8 cellular contexts compared by ENCODE assay signal in genomic region chr19:52938733-52939132, GRCh38. TPM values are rescaled to one million over a fixed set of nuclear protein-coding genes. Genes with fewer than 3 reads are reported as not detected.
DNase-seq lines count a peak whose midpoint lies in the region; ATAC-seq, FAIRE-seq and TF ChIP-seq lines count a peak whose summit lies in the region.
"Not testable (repeated sequence)": the region's sequence is repeated elsewhere in the genome, so short reads cannot be mapped to it uniquely, and the experiment has no call there.

No MANE protein-coding gene starts in this region.

- not testable (repeated sequence) for H3K27me3 ChIP-seq in RWPE2 (ENCODE audit: insufficient read depth, poor library complexity, severe bottlenecking); GM12878 (replicated peaks in 1 of 2; ENCODE audit: control insufficient read depth in 2 of 2, insufficient read depth in 2 of 2, low read length in 1 of 2); mesenchymal stem cell (ENCODE audit: control insufficient read depth in 1 of 2, insufficient read depth in 1 of 2, low read length in 2 of 2)

- not testable (repeated sequence) for H2AK5ac ChIP-seq in mesenchymal stem cell (ENCODE audit: low read length, severe bottlenecking)

- H3K36me3 ChIP-seq in RWPE2 (ENCODE audit: low read depth) (peaks cover 12% of the 10 kb centered on the region), mesenchymal stem cell (ENCODE audit: control insufficient read depth in 1 of 2, insufficient read depth in 2 of 2, low read depth in 1 of 2, low read length in 2 of 2) (peaks cover 0 to 10% of the 10 kb centered on the region in 2 experiments)
- H3K36me3 ChIP-seq in GM12878 (ENCODE audit: control insufficient read depth in 2 of 2, insufficient read depth in 2 of 2, low read length in 1 of 2), result not testable (repeated sequence)

- H3K27ac Mint-ChIP-seq in CD14-positive monocyte (peak overlapping the region in 6 of 7 donors; percentile 19 to 62 (median 35)), HFFc6 (peak overlapping the region; percentile 9; the same call in 1 of the 2 replicates)
- H3K27ac Mint-ChIP-seq in activated CD4-positive, alpha-beta memory T cell treated with anti-CD3 and anti-CD28 coated beads for 36 hours, result peak overlapping the region; percentile 21
- H3K27ac Mint-ChIP-seq in endothelial cell (ENCODE audit: unreplicated experiment), result not testable (repeated sequence)
- peak overlapping the region; percentile 74 for H3K27ac Mint-ChIP-seq in stimulated activated effector memory CD8-positive, alpha-beta T cell treated with anti-CD3 and anti-CD28 coated beads, Interleukin-12 subunit alpha, Interleukin-12 subunit beta, amount 100 ng/mL, for 72 hours

- H4K20me1 ChIP-seq in GM12878 (ENCODE audit: control insufficient read depth, insufficient read depth), result not testable (repeated sequence)

- in situ Hi-C loops in GM12878 (cut with MboI), result not testable (repeated sequence)

- H2BK120ac ChIP-seq in mesenchymal stem cell (ENCODE audit: low read depth, low read length), result not testable (repeated sequence)

- H3K4me1 Mint-ChIP-seq in CD14-positive monocyte (peaks cover 58% of the 10 kb centered on the region), HFFc6 (ENCODE audit: low read depth) (peaks cover 19% of the 10 kb centered on the region), endothelial cell (ENCODE audit: unreplicated experiment) (peaks cover 39% of the 10 kb centered on the region)
- H3K4me1 Mint-ChIP-seq in activated CD4-positive, alpha-beta memory T cell treated with anti-CD3 and anti-CD28 coated beads for 36 hours (ENCODE audit: low read depth), result peaks cover 26% of the 10 kb centered on the region
- H3K4me1 Mint-ChIP-seq in stimulated activated effector memory CD8-positive, alpha-beta T cell treated with anti-CD3 and anti-CD28 coated beads, Interleukin-12 subunit alpha, Interleukin-12 subunit beta, amount 100 ng/mL, for 72 hours, result peaks cover 40% of the 10 kb centered on the region

- TF ChIP-seq RAD21 in GM12878 (IDR thresholded peaks at IDR 0.05; ENCODE audit: insufficient read depth, low read depth, low read length), result not testable (repeated sequence)

- H2BK15ac ChIP-seq in mesenchymal stem cell (ENCODE audit: low read depth, poor library complexity, severe bottlenecking), result not testable (repeated sequence)

- FAIRE-seq in GM12878 (lab: Jason Lieb, UNC), result not testable (repeated sequence)

- TF ChIP-seq CTCF in CD14-positive monocyte (IDR thresholded peaks at IDR 0.05); HFFc6 (IDR thresholded peaks at IDR 0.05); RWPE2 (IDR thresholded peaks at IDR 0.05; ENCODE audit: poor library complexity, severe bottlenecking); GM12878 (IDR thresholded peaks at IDR 0.05 in 2 of 3, conservative IDR thresholded peaks at IDR 0.05 in 1 of 3; ENCODE audit: control insufficient read depth in 2 of 3, extremely low read depth in 1 of 3, insufficient read depth in 1 of 3, low read depth in 3 of 3, low read length in 3 of 3); endothelial cell (IDR thresholded peaks at IDR 0.05; ENCODE audit: unreplicated experiment): not testable (repeated sequence)

- H3K23ac ChIP-seq in mesenchymal stem cell (ENCODE audit: low read length in 2 of 2), result not testable (repeated sequence)

- not testable (repeated sequence) for H4K91ac ChIP-seq in mesenchymal stem cell (ENCODE audit: low read length)

- TF ChIP-seq POLR2A in GM12878 (IDR thresholded peaks at IDR 0.05; ENCODE audit: low read depth, low read length), result not testable (repeated sequence)

- H3K36me3 Mint-ChIP-seq in CD14-positive monocyte (peaks cover 3 to 25% of the 10 kb centered on the region in 2 donors), HFFc6 (ENCODE audit: low read depth) (peaks cover 34% of the 10 kb centered on the region), endothelial cell (ENCODE audit: low read depth, unreplicated experiment) (peaks cover 19% of the 10 kb centered on the region)
- H3K36me3 Mint-ChIP-seq in activated CD4-positive, alpha-beta memory T cell treated with anti-CD3 and anti-CD28 coated beads for 36 hours, result peaks cover 34% of the 10 kb centered on the region
- not testable (repeated sequence) for H3K36me3 Mint-ChIP-seq in stimulated activated effector memory CD8-positive, alpha-beta T cell treated with anti-CD3 and anti-CD28 coated beads, Interleukin-12 subunit alpha, Interleukin-12 subunit beta, amount 100 ng/mL, for 72 hours

- H3K9ac ChIP-seq in GM12878 (ENCODE audit: control insufficient read depth, insufficient read depth, low read length), result not testable (repeated sequence)
- peak overlapping the region; percentile 39 for H3K9ac ChIP-seq in mesenchymal stem cell (ENCODE audit: low read length)

- H3K9me3 ChIP-seq in RWPE2 (ENCODE audit: severe bottlenecking); GM12878 (replicated peaks; ENCODE audit: control insufficient read depth, insufficient read depth, low read length); mesenchymal stem cell (ENCODE audit: control insufficient read depth, low read length): not testable (repeated sequence)

- not testable (repeated sequence) for H2AFZ ChIP-seq in GM12878 (ENCODE audit: control insufficient read depth, low read depth, low read length); mesenchymal stem cell (ENCODE audit: low read depth, low read length)

- not testable (repeated sequence) for H3K18ac ChIP-seq in mesenchymal stem cell (ENCODE audit: low read depth in 1 of 2, low read length in 2 of 2)

- SMC1A ChIA-PET in GM12878 (lab: Charles Lee; ENCODE audit: uncharacterized antibody, unreplicated experiment), result interaction anchor here (0.7 kb wide), 1 partner anchor 398 kb away, joined by 3 read pairs; no protein-coding TSS in a partner anchor

- BruUV-seq in GM12878 (replicated peaks; lab: Mats Ljungman, UMichigan), result not testable (repeated sequence)

- H3K4me3 ChIP-seq in RWPE2 (ENCODE audit: severe bottlenecking); GM12878; mesenchymal stem cell (ENCODE audit: insufficient read depth in 1 of 2, low read depth in 1 of 2, low read length in 2 of 2): not testable (repeated sequence)

- not testable (repeated sequence) for H2BK12ac ChIP-seq in mesenchymal stem cell (ENCODE audit: low read length in 2 of 2)

- WGBS in GM12878 (ENCODE audit: insufficient coverage, insufficient replicate concordance, low lambda C conversion rate, missing lambda C conversion rate), result 57% methylated on average over 5 of the region's 5 CpGs
- WGBS in mesenchymal stem cell, result 81% methylated on average over 3 of the region's 5 CpGs

- POLR2A ChIA-PET in activated CD4-positive, alpha-beta memory T cell treated with anti-CD3 and anti-CD28 coated beads for 36 hours (lab: Charles Lee), result not testable (repeated sequence)
- POLR2A ChIA-PET in GM12878 (lab: Charles Lee), result interaction anchor here (0.6 to 1.2 kb wide), 2 partner anchors 17 to 137 kb away, joined by 3 to 5 read pairs; no protein-coding TSS in a partner anchor

- not testable (repeated sequence) for H2BK5ac ChIP-seq in mesenchymal stem cell (ENCODE audit: low read depth, low read length, poor library complexity, severe bottlenecking)

- H3K79me2 ChIP-seq in GM12878 (ENCODE audit: control insufficient read depth, insufficient read depth, low read length), result not testable (repeated sequence)

- not testable (repeated sequence) for TF ChIP-seq EP300 in GM12878 (IDR thresholded peaks at IDR 0.05; ENCODE audit: borderline replicate concordance in 1 of 2, control insufficient read depth in 1 of 2, low read depth in 2 of 2, low read length in 2 of 2)

- intact Hi-C loops in CD14-positive monocyte (cut with micrococcal nuclease); activated CD4-positive, alpha-beta memory T cell treated with anti-CD3 and anti-CD28 coated beads for 36 hours (cut with micrococcal nuclease); GM12878 (cut with micrococcal nuclease; ENCODE audit: unreplicated experiment): not testable (repeated sequence)

- peaks cover 24% of the 10 kb centered on the region for H3K4me1 ChIP-seq in RWPE2 (ENCODE audit: insufficient read depth, poor library complexity, severe bottlenecking)
- H3K4me1 ChIP-seq in GM12878 (ENCODE audit: control insufficient read depth, insufficient read depth, low read length); mesenchymal stem cell (ENCODE audit: control insufficient read depth, insufficient read depth, low read depth, low read length): not testable (repeated sequence)

- peaks cover 20% of the 10 kb centered on the region for H3K79me1 ChIP-seq in mesenchymal stem cell (replicated peaks; ENCODE audit: low read length, poor library complexity, severe bottlenecking)

- ATAC-seq in RWPE2 (ENCODE audit: low read depth); GM12878; stimulated activated effector memory CD8-positive, alpha-beta T cell treated with anti-CD3 and anti-CD28 coated beads, Interleukin-12 subunit alpha, Interleukin-12 subunit beta, amount 100 ng/mL, for 72 hours: not testable (repeated sequence)

- RAD21 ChIA-PET in GM12878 (lab: Charles Lee; ENCODE audit: unreplicated experiment), result not testable (repeated sequence)

- H3K27ac ChIP-seq in RWPE2 (ENCODE audit: poor library complexity, severe bottlenecking), result peak overlapping the region; percentile 30
- H3K27ac ChIP-seq in GM12878 (ENCODE audit: control insufficient read depth, insufficient read depth); mesenchymal stem cell (ENCODE audit: low read length, poor library complexity, severe bottlenecking): not testable (repeated sequence)

- H3K14ac ChIP-seq in mesenchymal stem cell (ENCODE audit: low read length in 2 of 2), result not testable (repeated sequence)

- peaks cover 0 to 25% (median 16%) of the 10 kb centered on the region in 7 donors for H3K9me3 Mint-ChIP-seq in CD14-positive monocyte
- peaks cover 15% of the 10 kb centered on the region; the same call in 1 of the 2 replicates for H3K9me3 Mint-ChIP-seq in HFFc6
- H3K9me3 Mint-ChIP-seq in activated CD4-positive, alpha-beta memory T cell treated with anti-CD3 and anti-CD28 coated beads for 36 hours, result peaks cover 26% of the 10 kb centered on the region
- not testable (repeated sequence) for H3K9me3 Mint-ChIP-seq in endothelial cell (ENCODE audit: unreplicated experiment); stimulated activated effector memory CD8-positive, alpha-beta T cell treated with anti-CD3 and anti-CD28 coated beads, Interleukin-12 subunit alpha, Interleukin-12 subunit beta, amount 100 ng/mL, for 72 hours

- not testable (repeated sequence) for DNase-seq in CD14-positive monocyte (ENCODE audit: low spot score); HFFc6; RWPE2 (ENCODE audit: low spot score); activated CD4-positive, alpha-beta memory T cell treated with anti-CD3 and anti-CD28 coated beads for 36 hours; GM12878 (ENCODE audit: low read depth, low spot score); endothelial cell (ENCODE audit: low spot score); mesenchymal stem cell; stimulated activated effector memory CD8-positive, alpha-beta T cell treated with anti-CD3 and anti-CD28 coated beads, Interleukin-12 subunit alpha, Interleukin-12 subunit beta, amount 100 ng/mL, for 72 hours (ENCODE audit: low spot score in 2 of 2)

- not testable (repeated sequence) for H4K8ac ChIP-seq in mesenchymal stem cell (ENCODE audit: low read length)

- H3K4me3 Mint-ChIP-seq in CD14-positive monocyte; activated CD4-positive, alpha-beta memory T cell treated with anti-CD3 and anti-CD28 coated beads for 36 hours: not testable (repeated sequence)
- H3K4me3 Mint-ChIP-seq in HFFc6, result peak overlapping the region; percentile 69
- H3K4me3 Mint-ChIP-seq in endothelial cell (ENCODE audit: unreplicated experiment), result peak overlapping the region; percentile 22
- peak overlapping the region; percentile 55 for H3K4me3 Mint-ChIP-seq in stimulated activated effector memory CD8-positive, alpha-beta T cell treated with anti-CD3 and anti-CD28 coated beads, Interleukin-12 subunit alpha, Interleukin-12 subunit beta, amount 100 ng/mL, for 72 hours

- H3K27me3 Mint-ChIP-seq in CD14-positive monocyte (ENCODE audit: low read depth in 3 of 3); HFFc6 (ENCODE audit: insufficient read depth); activated CD4-positive, alpha-beta memory T cell treated with anti-CD3 and anti-CD28 coated beads for 36 hours; endothelial cell (ENCODE audit: unreplicated experiment): not testable (repeated sequence)

- not testable (repeated sequence) for H3K4ac ChIP-seq in mesenchymal stem cell (ENCODE audit: low read depth in 1 of 2, low read length in 2 of 2)

- CTCF ChIA-PET in activated CD4-positive, alpha-beta memory T cell treated with anti-CD3 and anti-CD28 coated beads for 36 hours (lab: Charles Lee), result not testable (repeated sequence)
- CTCF ChIA-PET in GM12878 (lab: Yijun Ruan, JAX), result interaction anchor here (1.1 kb wide), 1 partner anchor 24 kb away, joined by 3 read pairs; the partner anchor contains the start of gene ZNF816

- H3K4me2 ChIP-seq in GM12878 (ENCODE audit: control insufficient read depth, insufficient read depth); mesenchymal stem cell (ENCODE audit: low read length, poor library complexity, severe bottlenecking): not testable (repeated sequence)

RNA-seq across cellular contexts. Expression of gene ZNF888, which starts 15.5 kb away (rescaled TPM):
- polyA plus RNA-seq in CD14-positive monocyte, result 1 to 10 TPM in 1 of 2 donors, under 1 TPM in 1; 0.71 to 1.4 TPM
- 1 to 10 TPM; 2.2 to 3.1 (median 2.8) TPM for total RNA-seq in HFFc6 (2021; fragmentation: NEBNext Ultra II Directional; extraction: Animal tissue kit (Norgen Biotek cat#: 25700))
- total RNA-seq in activated CD4-positive, alpha-beta memory T cell treated with anti-CD3 and anti-CD28 coated beads for 36 hours, result 1 to 10 TPM; 5.0 to 6.3 TPM
- 11.4 and 12.7 TPM in 2 replicates for total RNA-seq in GM12878 (2013; cell fraction: nucleolus; rRNA removed)
- 3.3 and 4.5 TPM in 2 replicates for total RNA-seq in GM12878 (2014; rRNA removed)
- 4.1 and 4.3 TPM in 2 replicates for total RNA-seq in GM12878 (2014; rRNA removed; fragmentation: Illumina TruSeq; extraction: Trizol)
- 2.8 and 3.5 TPM in 2 replicates for total RNA-seq in GM12878 (2021)
- polyA plus RNA-seq in GM12878 (2011; ENCODE audit: low read depth), result 4.3 TPM
- 3.4 and 5.0 TPM in 2 replicates for polyA plus RNA-seq in GM12878 (2011; rRNA removed)
- 1.1 and 1.5 TPM in 2 replicates for polyA plus RNA-seq in GM12878 (2011; cell fraction: cytosol; rRNA removed)
- 2.1 and 2.4 TPM in 2 replicates for polyA plus RNA-seq in GM12878 (2011; cell fraction: nucleus; rRNA removed)
- polyA plus RNA-seq in GM12878 (2012), result 2.9 and 3.9 TPM in 2 replicates
- polyA plus RNA-seq in GM12878 (2014; fragmentation: Illumina TruSeq; extraction: Trizol), result 3.7 and 5.1 TPM in 2 replicates
- under 1 TPM; 0.26 to 0.53 TPM for polyA plus RNA-seq in GM12878 (2014; fragmentation: Nextera tagmentation; extraction: Ambion mirVana)
- 2.1 and 2.3 TPM in 2 replicates for polyA plus RNA-seq in GM12878 (2014; rRNA removed)
- polyA plus RNA-seq in GM12878 (2016; fragmentation: Nextera tagmentation; extraction: Ambion mirVana), result 1 to 10 TPM in 1 of 2 experiments, under 1 TPM in 1; 0.55 to 1.6 TPM
- polyA minus RNA-seq in GM12878 (2011; rRNA and poly(A)+ RNA removed), result 5.2 and 7.2 TPM in 2 replicates
- 2.0 and 3.3 TPM in 2 replicates for polyA minus RNA-seq in GM12878 (2011; cell fraction: cytosol; rRNA and poly(A)+ RNA removed)
- 2.5 and 4.5 TPM in 2 replicates for polyA minus RNA-seq in GM12878 (2011; cell fraction: nucleus; rRNA and poly(A)+ RNA removed)
- 12.2 TPM for total RNA-seq in endothelial cell (ENCODE audit: unreplicated experiment)
- 0.79 TPM for polyA plus RNA-seq in mesenchymal stem cell (2013, experiment 1 of 2)
- polyA plus RNA-seq in mesenchymal stem cell (2013, experiment 2 of 2), result 0.84 TPM

RNA-seq across cellular contexts. Expression of gene ZNF816, which starts 23.9 kb away (rescaled TPM):
- 1 to 10 TPM; 2.0 to 4.3 TPM for polyA plus RNA-seq in CD14-positive monocyte
- 1 to 10 TPM; 2.5 to 3.1 (median 2.9) TPM for total RNA-seq in HFFc6 (2021; fragmentation: NEBNext Ultra II Directional; extraction: Animal tissue kit (Norgen Biotek cat#: 25700))
- 10 to 100 TPM; 11.0 to 11.4 TPM for total RNA-seq in activated CD4-positive, alpha-beta memory T cell treated with anti-CD3 and anti-CD28 coated beads for 36 hours
- total RNA-seq in GM12878 (2013; cell fraction: nucleolus; rRNA removed), result 46.3 and 46.9 TPM in 2 replicates
- 6.9 and 9.9 TPM in 2 replicates for total RNA-seq in GM12878 (2014; rRNA removed)
- total RNA-seq in GM12878 (2014; rRNA removed; fragmentation: Illumina TruSeq; extraction: Trizol), result 15.6 and 16.0 TPM in 2 replicates
- 7.0 and 8.3 TPM in 2 replicates for total RNA-seq in GM12878 (2021)
- 3.7 TPM for polyA plus RNA-seq in GM12878 (2011; ENCODE audit: low read depth)
- polyA plus RNA-seq in GM12878 (2011; rRNA removed), result 11.8 and 18.5 TPM in 2 replicates
- polyA plus RNA-seq in GM12878 (2011; cell fraction: cytosol; rRNA removed), result 4.9 and 6.8 TPM in 2 replicates
- 15.7 and 17.3 TPM in 2 replicates for polyA plus RNA-seq in GM12878 (2011; cell fraction: nucleus; rRNA removed)
- 6.0 and 7.9 TPM in 2 replicates for polyA plus RNA-seq in GM12878 (2012)
- polyA plus RNA-seq in GM12878 (2014; fragmentation: Illumina TruSeq; extraction: Trizol), result 8.0 and 14.9 TPM in 2 replicates
- 1 to 10 TPM; 4.4 to 6.6 TPM for polyA plus RNA-seq in GM12878 (2014; fragmentation: Nextera tagmentation; extraction: Ambion mirVana)
- 4.0 and 6.3 TPM in 2 replicates for polyA plus RNA-seq in GM12878 (2014; rRNA removed)
- polyA plus RNA-seq in GM12878 (2016; fragmentation: Nextera tagmentation; extraction: Ambion mirVana), result 10 to 100 TPM in 1 of 2 experiments, 1 to 10 TPM in 1; 6.7 to 10.0 TPM
- 12.1 and 19.6 TPM in 2 replicates for polyA minus RNA-seq in GM12878 (2011; rRNA and poly(A)+ RNA removed)
- polyA minus RNA-seq in GM12878 (2011; cell fraction: cytosol; rRNA and poly(A)+ RNA removed), result 8.7 TPM in 2 replicates
- 6.9 and 10.0 TPM in 2 replicates for polyA minus RNA-seq in GM12878 (2011; cell fraction: nucleus; rRNA and poly(A)+ RNA removed)
- total RNA-seq in endothelial cell (ENCODE audit: unreplicated experiment), result 16.5 TPM
- polyA plus RNA-seq in mesenchymal stem cell (2013, experiment 1 of 2), result 3.0 TPM
- 2.9 TPM for polyA plus RNA-seq in mesenchymal stem cell (2013, experiment 2 of 2)

RNA-seq across cellular contexts. Expression of gene ZNF320, which starts 41.3 kb away (rescaled TPM):
- polyA plus RNA-seq in CD14-positive monocyte (1 to 10 TPM; 1.6 to 4.4 TPM), GM12878 (2011; rRNA removed) (7.7 and 9.3 TPM in 2 replicates), GM12878 (2014; fragmentation: Illumina TruSeq; extraction: Trizol) (1.6 TPM in 1 of 2 replicates, not detected in the other), GM12878 (2014; fragmentation: Nextera tagmentation; extraction: Ambion mirVana) (1 to 10 TPM in 1 of 2 experiments, under 1 TPM in 1; 0.48 to 1.0 TPM), GM12878 (2014; rRNA removed) (2.7 and 3.0 TPM in 2 replicates), GM12878 (2016; fragmentation: Nextera tagmentation; extraction: Ambion mirVana) (1 to 10 TPM in 1 of 2 experiments, under 1 TPM in 1; 0.96 to 1.3 TPM)
- total RNA-seq in HFFc6 (2021; fragmentation: NEBNext Ultra II Directional; extraction: Animal tissue kit (Norgen Biotek cat#: 25700)), result 1 to 10 TPM; 4.7 to 7.3 (median 5.4) TPM
- 1 to 10 TPM; 5.4 to 7.0 TPM for total RNA-seq in activated CD4-positive, alpha-beta memory T cell treated with anti-CD3 and anti-CD28 coated beads for 36 hours
- 26.7 and 27.0 TPM in 2 replicates for total RNA-seq in GM12878 (2013; cell fraction: nucleolus; rRNA removed)
- total RNA-seq in GM12878 (2014; rRNA removed) (0.79 and 1.1 TPM in 2 replicates), GM12878 (2014; rRNA removed; fragmentation: Illumina TruSeq; extraction: Trizol) (1.3 and 1.8 TPM in 2 replicates), GM12878 (2021) (2.1 and 2.6 TPM in 2 replicates), endothelial cell (ENCODE audit: unreplicated experiment) (34.7 TPM)
- polyA plus RNA-seq in GM12878 (2011; ENCODE audit: low read depth), result 1.4 TPM
- polyA plus RNA-seq in GM12878 (2011; cell fraction: cytosol; rRNA removed), result 5.6 and 7.0 TPM in 2 replicates
- 6.4 and 6.7 TPM in 2 replicates for polyA plus RNA-seq in GM12878 (2011; cell fraction: nucleus; rRNA removed)
- 1.5 and 2.1 TPM in 2 replicates for polyA plus RNA-seq in GM12878 (2012)
- polyA minus RNA-seq in GM12878 (2011; rRNA and poly(A)+ RNA removed), result 5.5 and 6.3 TPM in 2 replicates
- polyA minus RNA-seq in GM12878 (2011; cell fraction: cytosol; rRNA and poly(A)+ RNA removed), result 2.4 and 2.5 TPM in 2 replicates
- polyA minus RNA-seq in GM12878 (2011; cell fraction: nucleus; rRNA and poly(A)+ RNA removed), result 3.7 and 7.0 TPM in 2 replicates
- polyA plus RNA-seq in mesenchymal stem cell (2013, experiment 1 of 2), result 4.7 TPM
- polyA plus RNA-seq in mesenchymal stem cell (2013, experiment 2 of 2), result 4.1 TPM
